Comparison of ENCODE assay signal across 20 cellular contexts in genomic region chr16:84686702-84687298, GRCh38. TPM values are rescaled to one million over a fixed set of nuclear protein-coding genes. Genes with fewer than 3 reads are reported as not detected.
DNase-seq lines count a peak whose midpoint lies in the region; FAIRE-seq and TF ChIP-seq lines count a peak whose summit lies in the region.
"Had no signal": no experiment of that assay in that cellular context is flagged by ENCODE, and none has a peak within 500 bp of the region (broad histone marks: within the 10 kb centered on the region; RNA-seq: fewer than 3 reads in every experiment).

No MANE protein-coding gene starts in this region.

- H4K20me1 ChIP-seq in BLaER1, result no peaks in the 10 kb centered on the region
- no peaks in the 10 kb centered on the region for H4K20me1 ChIP-seq in OCI-LY7 (ENCODE audit: insufficient read depth, low read length)

- no peak overlapping the region for H4K8ac ChIP-seq in mesendoderm (ENCODE audit: low read depth, low read length)

- no peaks in the 10 kb centered on the region for H3K79me2 ChIP-seq in OCI-LY7 (ENCODE audit: insufficient read depth, low read depth, low read length)
- no peaks in the 10 kb centered on the region for H3K79me2 ChIP-seq in mesendoderm (ENCODE audit: control insufficient read depth, insufficient read depth, low read length)

- H3K9me3 ChIP-seq in BLaER1 (peaks cover 24% of the 10 kb centered on the region), OCI-LY7 (ENCODE audit: low read length) (peaks cover 5% of the 10 kb centered on the region; the same call in 1 of the 2 replicates)
- H3K9me3 ChIP-seq: heart right ventricle, tibial nerve had no signal

- CTCF ChIA-PET in OCI-LY7 (lab: Charles Lee; ENCODE audit: unreplicated experiment), result interaction anchor here (0.6 kb wide), 2 partner anchors 21 to 50 kb away, joined by 3 read pairs; no protein-coding TSS in a partner anchor

- no peak overlapping the region for H4K5ac ChIP-seq in mesendoderm (ENCODE audit: low read length)

- no TSS peak for BruUV-seq in OCI-LY7 (replicated peaks; lab: Mats Ljungman, UMichigan)

- H2BK120ac ChIP-seq in mesendoderm (ENCODE audit: low read depth, low read length), result no peak overlapping the region

- H3K27ac ChIP-seq in BLaER1 (peak overlapping the region; percentile 31), OCI-LY7 (ENCODE audit: low read depth, low read length, poor library complexity, severe bottlenecking) (no peak overlapping the region), mesendoderm (ENCODE audit: low read depth, low read length) (no peak overlapping the region)
- H3K27ac ChIP-seq: heart right ventricle, tibial nerve had no signal

- TF ChIP-seq CTCF in GM12865 (IDR thresholded peaks at IDR 0.05; ENCODE audit: insufficient read depth, low read depth, low read length, missing control alignments), result no peak
- no peak for TF ChIP-seq CTCF in OCI-LY7 (conservative IDR thresholded peaks at IDR 0.05; ENCODE audit: low read length)

- no peak overlapping the region for H2BK5ac ChIP-seq in mesendoderm (ENCODE audit: low read length)

- WGBS in mesendoderm (ENCODE audit: extremely low coverage, insufficient coverage, low lambda C conversion rate), result no CpG with 5 or more reads among the region's 6 CpGs

- H3K4ac ChIP-seq in mesendoderm (ENCODE audit: low read depth, low read length), result no peak overlapping the region

- H3K23ac ChIP-seq in mesendoderm (ENCODE audit: low read length), result no peak overlapping the region

- H3K4me2 ChIP-seq in BLaER1 (peak overlapping the region; percentile 54), OCI-LY7 (ENCODE audit: low read length) (no peak overlapping the region), mesendoderm (ENCODE audit: low read length) (no peak overlapping the region)

- H3K9ac ChIP-seq in BLaER1 (no peak overlapping the region), mesendoderm (ENCODE audit: low read length) (no peak overlapping the region)

- no peak for FAIRE-seq in GM12891 (lab: Jason Lieb, UNC)
- FAIRE-seq: colon had no signal

- H3K4me1 ChIP-seq in BLaER1 (peaks cover 39% of the 10 kb centered on the region), OCI-LY7 (ENCODE audit: insufficient read depth, low read length, poor library complexity, severe bottlenecking) (peaks cover 22% of the 10 kb centered on the region), mesendoderm (ENCODE audit: control insufficient read depth, low read depth, low read length) (no peaks in the 10 kb centered on the region)
- H3K4me1 ChIP-seq: tibial nerve had no signal

- no peak overlapping the region for H3K18ac ChIP-seq in mesendoderm (ENCODE audit: low read length)

- H2AK5ac ChIP-seq in mesendoderm (ENCODE audit: low read length), result no peak overlapping the region

- no peak overlapping the region for H2BK15ac ChIP-seq in mesendoderm (replicated peaks; ENCODE audit: low read depth)

- DNase-seq in GM12865 (ENCODE audit: low read depth) (peak; percentile 46), OCI-LY7 (ENCODE audit: low spot score) (peak; percentile 16), mesendoderm (peak; percentile 47), cardiac septum (ENCODE audit: low spot score) (no peak), RKO (ENCODE audit: low spot score) (no peak), GM12891 (ENCODE audit: insufficient read length, low spot score) (no peak)
- DNase-seq: activated CD4-positive, alpha-beta T cell treated with anti-CD3 and anti-CD28 coated beads, Interleukin-2, amount 50 U/mL, for 1 hour; activated naive CD4-positive, alpha-beta T cell treated with anti-CD3 and anti-CD28 coated beads, Interleukin-2, amount 50 U/mL, for 16 hours; activated T-cell treated with anti-CD3 and anti-CD28 coated beads for 4 hours; COR-L47; H7; heart right ventricle; immature natural killer cell; NCI-H1048; NCI-H2107; NCI-H524; stimulated activated naive CD4-positive, alpha-beta T cell had no signal

- no peaks in the 10 kb centered on the region for H3K79me1 ChIP-seq in mesendoderm (ENCODE audit: low read length)

- no peak overlapping the region for H2AFZ ChIP-seq in OCI-LY7 (ENCODE audit: low read length)

- no peak overlapping the region for H3K56ac ChIP-seq in mesendoderm (ENCODE audit: low read length)

- no peaks in the 10 kb centered on the region for H3K27me3 ChIP-seq in BLaER1
- H3K27me3 ChIP-seq in mesendoderm (ENCODE audit: insufficient read depth, low read length, poor library complexity), result no peaks in the 10 kb centered on the region
- H3K27me3 ChIP-seq: tibial nerve had no signal

- POLR2A ChIA-PET in OCI-LY7 (lab: Charles Lee), result no interaction called here

- no peaks in the 10 kb centered on the region for H3K9me2 ChIP-seq in OCI-LY7 (ENCODE audit: insufficient read depth, low read length)

- no peaks in the 10 kb centered on the region for H3K36me3 ChIP-seq in BLaER1
- H3K36me3 ChIP-seq in OCI-LY7 (ENCODE audit: insufficient read depth, low read length), result no peaks in the 10 kb centered on the region
- H3K36me3 ChIP-seq in mesendoderm (ENCODE audit: control insufficient read depth, insufficient read depth, low read length), result no peaks in the 10 kb centered on the region
- H3K36me3 ChIP-seq: heart right ventricle, tibial nerve had no signal

- intact Hi-C loops in OCI-LY7 (cut with micrococcal nuclease; ENCODE audit: unreplicated experiment) (no loop called here), cardiac septum (cut with DNase I) (no loop called here)

- TF ChIP-seq POLR2A in GM12891 (IDR thresholded peaks at IDR 0.05; ENCODE audit: low read depth, low read length), result no peak

- H3K4me3 ChIP-seq in BLaER1 (no peak overlapping the region), GM12865 (ENCODE audit: low read depth, low read length) (no peak overlapping the region), OCI-LY7 (ENCODE audit: low read depth, low read length, poor library complexity, severe bottlenecking) (no peak overlapping the region), mesendoderm (ENCODE audit: low read length) (no peak overlapping the region)
- H3K4me3 ChIP-seq: heart right ventricle, tibial nerve had no signal

TF ChIP-seq in GM12891, 5 proteins besides CTCF, POLR2A, EP300 and RAD21:
- TF ChIP-seq PAX5 (IDR thresholded peaks at IDR 0.05; ENCODE audit: insufficient read depth, low read length, severe bottlenecking) (no peak), SPI1 (IDR thresholded peaks at IDR 0.05; ENCODE audit: low read depth, low read length) (no peak), TAF1 (IDR thresholded peaks at IDR 0.05; ENCODE audit: low read depth, low read length) (no peak), POLR2AphosphoS5 (IDR thresholded peaks at IDR 0.05; ENCODE audit: low read depth, low read length) (no peak), POU2F2 (IDR thresholded peaks at IDR 0.05; ENCODE audit: low read depth, low read length) (no peak)

RNA-seq across cellular contexts. Expression of gene USP10, which starts 13.0 kb away (rescaled TPM):
- total RNA-seq in OCI-LY7 (2014; rRNA removed; shearing (Covaris generic)), result 65.9 and 69.8 TPM in 2 replicates
- total RNA-seq in OCI-LY7 (2022), result 134 and 135 TPM in 2 replicates
- polyA plus RNA-seq in mesendoderm (2013, experiment 1 of 2), result 157 TPM
- polyA plus RNA-seq in mesendoderm (2013, experiment 2 of 2), result 159 TPM
- total RNA-seq in cardiac septum, result 53.8 TPM
- polyA plus RNA-seq in GM12891 (2012; ENCODE audit: low read depth, missing spikeins), result 69.0 TPM

RNA-seq across cellular contexts. Expression of gene KLHL36, which starts 38.5 kb away (rescaled TPM):
- 50.1 and 58.9 TPM in 2 replicates for total RNA-seq in OCI-LY7 (2014; rRNA removed; shearing (Covaris generic))
- total RNA-seq in OCI-LY7 (2022) (66.1 and 69.0 TPM in 2 replicates), cardiac septum (53.2 TPM)
- polyA plus RNA-seq in mesendoderm (2013, experiment 1 of 2), result 6.7 TPM
- 7.3 TPM for polyA plus RNA-seq in mesendoderm (2013, experiment 2 of 2)
- 18.6 TPM for polyA plus RNA-seq in GM12891 (2012; ENCODE audit: low read depth, missing spikeins)

Comparison
In these comparisons a context has a peak if more than half of its experiments do, and no peak if none do; other contexts are left out.
1. DNase-seq: peak in GM12865 (single experiment), OCI-LY7 (single experiment) and mesendoderm (single experiment); none in cardiac septum (single experiment), RKO (single experiment) and GM12891 (single experiment).